1 cellular context compared by ENCODE assay signal in genomic region chr19:46221981-46222610, GRCh38.
TF ChIP-seq lines count a peak whose summit lies in the region.

No MANE protein-coding gene starts in this region.

TF ChIP-seq in HepG2, 621 proteins besides CTCF, POLR2A, EP300 and RAD21 (continued from another document):
- TF ChIP-seq, protein P1, sequence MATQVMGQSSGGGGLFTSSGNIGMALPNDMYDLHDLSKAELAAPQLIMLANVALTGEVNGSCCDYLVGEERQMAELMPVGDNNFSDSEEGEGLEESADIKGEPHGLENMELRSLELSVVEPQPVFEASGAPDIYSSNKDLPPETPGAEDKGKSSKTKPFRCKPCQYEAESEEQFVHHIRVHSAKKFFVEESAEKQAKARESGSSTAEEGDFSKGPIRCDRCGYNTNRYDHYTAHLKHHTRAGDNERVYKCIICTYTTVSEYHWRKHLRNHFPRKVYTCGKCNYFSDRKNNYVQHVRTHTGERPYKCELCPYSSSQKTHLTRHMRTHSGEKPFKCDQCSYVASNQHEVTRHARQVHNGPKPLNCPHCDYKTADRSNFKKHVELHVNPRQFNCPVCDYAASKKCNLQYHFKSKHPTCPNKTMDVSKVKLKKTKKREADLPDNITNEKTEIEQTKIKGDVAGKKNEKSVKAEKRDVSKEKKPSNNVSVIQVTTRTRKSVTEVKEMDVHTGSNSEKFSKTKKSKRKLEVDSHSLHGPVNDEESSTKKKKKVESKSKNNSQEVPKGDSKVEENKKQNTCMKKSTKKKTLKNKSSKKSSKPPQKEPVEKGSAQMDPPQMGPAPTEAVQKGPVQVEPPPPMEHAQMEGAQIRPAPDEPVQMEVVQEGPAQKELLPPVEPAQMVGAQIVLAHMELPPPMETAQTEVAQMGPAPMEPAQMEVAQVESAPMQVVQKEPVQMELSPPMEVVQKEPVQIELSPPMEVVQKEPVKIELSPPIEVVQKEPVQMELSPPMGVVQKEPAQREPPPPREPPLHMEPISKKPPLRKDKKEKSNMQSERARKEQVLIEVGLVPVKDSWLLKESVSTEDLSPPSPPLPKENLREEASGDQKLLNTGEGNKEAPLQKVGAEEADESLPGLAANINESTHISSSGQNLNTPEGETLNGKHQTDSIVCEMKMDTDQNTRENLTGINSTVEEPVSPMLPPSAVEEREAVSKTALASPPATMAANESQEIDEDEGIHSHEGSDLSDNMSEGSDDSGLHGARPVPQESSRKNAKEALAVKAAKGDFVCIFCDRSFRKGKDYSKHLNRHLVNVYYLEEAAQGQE (IDR thresholded peaks at IDR 0.05; ENCODE audit: borderline replicate concordance in 1 of 2, low read depth in 1 of 2, low read length in 2 of 2): peak; percentile 13 to 53; a peak in 3 of 4 replicates
